In the genomic region with DNA sequence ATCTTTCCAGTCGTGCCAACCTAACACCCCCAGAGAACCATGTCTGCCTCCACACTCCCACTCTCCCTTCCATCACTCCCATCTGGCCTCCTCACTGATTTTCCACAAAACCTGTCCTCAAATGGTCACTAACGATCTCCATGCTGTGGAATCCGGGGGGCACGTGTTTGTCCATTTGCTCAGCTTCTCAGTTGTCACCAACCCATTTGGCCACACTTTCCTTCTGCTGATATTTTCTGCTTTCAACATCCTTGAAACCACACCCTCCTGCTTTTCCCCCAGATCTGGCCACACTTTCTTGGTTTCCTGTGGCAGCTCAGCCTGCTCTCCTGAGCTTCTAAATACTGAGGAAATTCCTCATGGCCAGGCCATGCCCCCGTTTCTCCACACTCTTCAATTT, we compare ENCODE assay signal across 30 cellular contexts.
DNase-seq lines count a peak whose midpoint lies in the region; ATAC-seq, FAIRE-seq and TF ChIP-seq lines count a peak whose summit lies in the region.
"Had no signal": no experiment of that assay in that cellular context is flagged by ENCODE, and none has a peak within 500 bp of the region (broad histone marks: within the 10 kb centered on the region; RNA-seq: fewer than 3 reads in every experiment).

No MANE protein-coding gene starts in this region.

- no peak overlapping the region for H2BK5ac ChIP-seq in H1 (ENCODE audit: low read depth, low read length)

- CTCF ChIA-PET in activated CD4-positive, alpha-beta T cell treated with anti-CD3 and anti-CD28 coated beads, Interleukin-2, amount 10 ng/mL, durations not matched to agents 7 days and 5 days (lab: Charles Lee): interaction anchor here (0.6 kb wide), 1 partner anchor 182 kb away, joined by 3 read pairs; no protein-coding TSS in a partner anchor
- CTCF ChIA-PET in HepG2 (lab: Yijun Ruan, JAX; ENCODE audit: low intra/inter-chr PET ratio, low total read pairs) (no interaction called here), H1 (lab: Charles Lee; ENCODE audit: partially characterized antibody) (interaction anchor here (0.9 kb wide), 1 partner anchor 13 kb away, joined by 3 read pairs; no protein-coding TSS in a partner anchor)

- no peak overlapping the region for H3K4me3 Mint-ChIP-seq in activated CD4-positive, alpha-beta T cell treated with anti-CD3 and anti-CD28 coated beads, Interleukin-2, amount 10 ng/mL, durations not matched to agents 7 days and 5 days
- H3K4me3 Mint-ChIP-seq: CD14-positive monocyte; CD4-positive, alpha-beta memory T cell; CD4-positive, CD25-positive, alpha-beta regulatory T cell; CD8-positive, alpha-beta memory T cell had no signal

- H2BK12ac ChIP-seq in H1 (ENCODE audit: low read depth, low read length): no peak overlapping the region

- no peak overlapping the region for H4K5ac ChIP-seq in H1 (ENCODE audit: insufficient read length, low read depth, low read length)

- TF ChIP-seq EP300 in HepG2 (IDR thresholded peaks at IDR 0.05; ENCODE audit: low read depth in 2 of 2, low read length in 2 of 2): no peak
- no peak for TF ChIP-seq EP300 in HepG2 (CRISPR knock-in tag; IDR thresholded peaks at IDR 0.05; ENCODE audit: borderline replicate concordance)
- TF ChIP-seq EP300 in H1 (IDR thresholded peaks at IDR 0.05; ENCODE audit: borderline replicate concordance in 1 of 2, low read depth in 2 of 2, low read length in 2 of 2): no peak

- H3K23ac ChIP-seq in H1 (ENCODE audit: insufficient read length): no peak overlapping the region

- TF ChIP-seq POLR2A in HepG2 (IDR thresholded peaks at IDR 0.05; ENCODE audit: insufficient read depth in 1 of 2, low read depth in 2 of 2, low read length in 2 of 2): no peak
- no peak for TF ChIP-seq POLR2A in right lobe of liver (IDR thresholded peaks at IDR 0.05)
- no peak for TF ChIP-seq POLR2A in H1 (IDR thresholded peaks at IDR 0.05; ENCODE audit: control extremely low read depth in 1 of 2, low read depth in 2 of 2, low read length in 2 of 2)

- peaks cover 8% of the 10 kb centered on the region for H3K4me1 Mint-ChIP-seq in activated CD4-positive, alpha-beta T cell treated with anti-CD3 and anti-CD28 coated beads, Interleukin-2, amount 10 ng/mL, durations not matched to agents 7 days and 5 days
- H3K4me1 Mint-ChIP-seq: CD14-positive monocyte; CD4-positive, alpha-beta memory T cell; CD4-positive, CD25-positive, alpha-beta regulatory T cell; CD8-positive, alpha-beta memory T cell had no signal

- H3K4ac ChIP-seq in H1 (replicated peaks; ENCODE audit: insufficient read length, low read depth, low read length): no peak overlapping the region

- peak overlapping the region; percentile 61 for H3K27ac Mint-ChIP-seq in activated CD4-positive, alpha-beta T cell treated with anti-CD3 and anti-CD28 coated beads, Interleukin-2, amount 10 ng/mL, durations not matched to agents 7 days and 5 days
- H3K27ac Mint-ChIP-seq: CD4-positive, alpha-beta memory T cell; CD4-positive, CD25-positive, alpha-beta regulatory T cell had no signal

- no peaks in the 10 kb centered on the region for H3K9me3 Mint-ChIP-seq in activated CD4-positive, alpha-beta T cell treated with anti-CD3 and anti-CD28 coated beads, Interleukin-2, amount 10 ng/mL, durations not matched to agents 7 days and 5 days

- 4% methylated on average over 5 of the region's 5 CpGs for whole genome bisulfite sequencing in HepG2 (ENCODE audit: low lambda C conversion rate)
- 36% methylated on average over 5 of the region's 5 CpGs for WGBS in right lobe of liver (ENCODE audit: insufficient coverage, low coverage, low lambda C conversion rate, missing lambda C conversion rate)
- 86% methylated on average over 5 of the region's 5 CpGs; no CpG with 5 or more reads in 1 of the 2 experiments for WGBS in H1 (ENCODE audit: extremely low coverage in 1 of 2, insufficient coverage in 1 of 2, insufficient read length in 1 of 2, insufficient replicate concordance in 2 of 2, low coverage in 1 of 2, low lambda C conversion rate in 2 of 2, missing lambda C conversion rate in 1 of 2), 2 experiments

- H3K27me3 ChIP-seq in HepG2 (ENCODE audit: control insufficient read depth in 1 of 2, insufficient read depth in 2 of 2, low read length in 2 of 2) (no peaks in the 10 kb centered on the region), right lobe of liver (no peaks in the 10 kb centered on the region), H1 (replicated peaks in 1 of 4; ENCODE audit: control insufficient read depth in 3 of 4, extremely low read depth in 1 of 4, insufficient read depth in 3 of 4, low read length in 3 of 4) (no peaks in the 10 kb centered on the region)
- H3K27me3 ChIP-seq: BE2C, BLaER1 had no signal

- H3K9me3 ChIP-seq in HepG2 (ENCODE audit: low read length) (no peaks in the 10 kb centered on the region), right lobe of liver (no peaks in the 10 kb centered on the region), H1 (ENCODE audit: insufficient read depth in 2 of 2, low read depth in 1 of 2, low read length in 1 of 2) (no peaks in the 10 kb centered on the region)
- H3K9me3 ChIP-seq: BE2C, BLaER1 had no signal

- POLR2A ChIA-PET in activated CD4-positive, alpha-beta T cell treated with anti-CD3 and anti-CD28 coated beads, Interleukin-2, amount 10 ng/mL, durations not matched to agents 7 days and 5 days (lab: Charles Lee): no interaction called here
- POLR2A ChIA-PET in HepG2 (lab: Yijun Ruan, JAX): no interaction called here
- POLR2A ChIA-PET in H1 (lab: Charles Lee; ENCODE audit: partially characterized antibody): no interaction called here

- TF ChIP-seq RAD21 in HepG2 (CRISPR knock-in tag; IDR thresholded peaks at IDR 0.05) (no peak), H1 (IDR thresholded peaks at IDR 0.05 in 1 of 2, conservative IDR thresholded peaks at IDR 0.05 in 1 of 2; ENCODE audit: low read depth in 2 of 2, low read length in 2 of 2) (no peak)

- intact Hi-C loops in HepG2 (cut with micrococcal nuclease; ENCODE audit: unreplicated experiment): no loop called here
- intact Hi-C loops in right lobe of liver (cut with DNase I): no loop called here

- no peak overlapping the region for H3K27ac ChIP-seq in HepG2 (ENCODE audit: extremely low read length, insufficient read depth, low read length)
- H3K27ac ChIP-seq in right lobe of liver: no peak overlapping the region
- H3K27ac ChIP-seq in H1 (ENCODE audit: low read depth, low read length): no peak overlapping the region
- H3K27ac ChIP-seq: BLaER1 had no signal

- H2AK5ac ChIP-seq in H1 (ENCODE audit: low read depth, low read length): 0 out of 2 replicates have a peak overlapping the region, but pooled peaks have one; percentile 39

- H2AFZ ChIP-seq in HepG2 (ENCODE audit: low read length) (no peak overlapping the region), H1 (ENCODE audit: low read length) (no peak overlapping the region)

- DNase-seq in activated CD4-positive, alpha-beta T cell treated with anti-CD3 and anti-CD28 coated beads, Interleukin-2, amount 10 ng/mL, durations not matched to agents 7 days and 5 days: no peak
- no peak for DNase-seq in activated CD4-positive, alpha-beta T cell treated with anti-CD3 and anti-CD28 coated beads, Interleukin-2, amount 50 U/mL, for 48 hours
- DNase-seq in HepG2 (ENCODE audit: low spot score) (no peak), right lobe of liver (no peak), UCSD-AML1 (lab: John Stamatoyannopoulos, UW; ENCODE audit: unreplicated experiment) (peak; percentile 37), H1 (ENCODE audit: low read depth in 1 of 2, low spot score in 2 of 2) (no peak)
- DNase-seq: 8988T; ACHN; BE2C; C1 segment of cervical spinal cord; CD4-positive, alpha-beta memory T cell; CD4-positive, CD25-positive, alpha-beta regulatory T cell; CD8-positive, alpha-beta memory T cell; COR-L47; DMS 273 treated with DMSO at 0.1 percent for 48 hours; DMS153; DMS53; DMS79; DND-41; EL; GDM1 had no signal

- no peak overlapping the region for H2BK120ac ChIP-seq in H1 (replicated peaks; ENCODE audit: low read depth, low read length)

- no peak for ATAC-seq in HepG2
- ATAC-seq in right lobe of liver: no peak
- ATAC-seq in GM18511 (IDR thresholded peaks at IDR 0.05; ENCODE audit: unreplicated experiment): no peak
- no peak for ATAC-seq in GM19467 (IDR thresholded peaks at IDR 0.05; ENCODE audit: unreplicated experiment)
- ATAC-seq: GM12878 had no signal

- H3K18ac ChIP-seq in H1 (ENCODE audit: extremely low read depth, low read length): no peak overlapping the region

- TF ChIP-seq CTCF in HepG2 (CRISPR knock-in tag; IDR thresholded peaks at IDR 0.05) (no peak), right lobe of liver (IDR thresholded peaks at IDR 0.05) (no peak), H1 (IDR thresholded peaks at IDR 0.05; ENCODE audit: control extremely low read depth in 1 of 3, insufficient read depth in 1 of 3, low read depth in 1 of 3, low read length in 3 of 3) (no peak)

- no peaks in the 10 kb centered on the region for H3K4me1 ChIP-seq in HepG2 (ENCODE audit: insufficient read depth, low read length)
- no peaks in the 10 kb centered on the region for H3K4me1 ChIP-seq in right lobe of liver
- peaks cover 1 to 9% (median 5%) of the 10 kb centered on the region in 4 experiments; a peak in 4 of 7 replicates for H3K4me1 ChIP-seq in H1 (replicated peaks in 1 of 4; ENCODE audit: control insufficient read depth in 3 of 4, insufficient read depth in 4 of 4, low read length in 3 of 4)
- H3K4me1 ChIP-seq: BE2C, BLaER1 had no signal

- no peak overlapping the region for H2BK15ac ChIP-seq in H1 (ENCODE audit: low read length)

- no peaks in the 10 kb centered on the region for H3K23me2 ChIP-seq in H1 (ENCODE audit: low read depth, low read length)

- no peak overlapping the region for H4K8ac ChIP-seq in H1 (ENCODE audit: extremely low read depth, insufficient read depth, low read length)

- H3K4me2 ChIP-seq in HepG2 (ENCODE audit: low read depth, low read length) (no peak overlapping the region), H1 (ENCODE audit: insufficient read depth in 1 of 2, low read depth in 2 of 2, low read length in 2 of 2) (no peak overlapping the region)
- H3K4me2 ChIP-seq: BLaER1 had no signal

- no peaks in the 10 kb centered on the region for H3K36me3 Mint-ChIP-seq in activated CD4-positive, alpha-beta T cell treated with anti-CD3 and anti-CD28 coated beads, Interleukin-2, amount 10 ng/mL, durations not matched to agents 7 days and 5 days (ENCODE audit: low read depth)
- H3K36me3 Mint-ChIP-seq: CD14-positive monocyte; CD4-positive, alpha-beta memory T cell; CD4-positive, CD25-positive, alpha-beta regulatory T cell; CD8-positive, alpha-beta memory T cell had no signal

- in situ Hi-C loops in HepG2 (cut with HindIII; ENCODE audit: extremely low pct_ligation_motif_present, low pct_unique_long_range_greater_than_20kb): no loop called here

- H3K9ac ChIP-seq in HepG2 (ENCODE audit: insufficient read depth, low read depth, low read length) (no peak overlapping the region), H1 (replicated peaks in 1 of 4; ENCODE audit: extremely low read depth in 1 of 4, low read depth in 3 of 4, low read length in 3 of 4) (no peak overlapping the region)
- H3K9ac ChIP-seq: BLaER1 had no signal

- no peak for FAIRE-seq in HepG2 (lab: Jason Lieb, UNC)
- FAIRE-seq in H1 (lab: Jason Lieb, UNC): no peak
- FAIRE-seq: A204.1, GM12878, GM12892, GM18507, GM19239 had no signal

- H3K36me3 ChIP-seq in HepG2 (replicated peaks in 1 of 2; ENCODE audit: control insufficient read depth in 1 of 2, insufficient read depth in 2 of 2, low read length in 2 of 2) (no peaks in the 10 kb centered on the region), right lobe of liver (no peaks in the 10 kb centered on the region), H1 (ENCODE audit: control insufficient read depth in 2 of 4, insufficient read depth in 4 of 4, low read length in 3 of 4) (no peaks in the 10 kb centered on the region)
- H3K36me3 ChIP-seq: BE2C, BLaER1 had no signal

- H4K20me1 ChIP-seq in HepG2 (ENCODE audit: insufficient read depth, low read length) (no peaks in the 10 kb centered on the region), H1 (replicated peaks in 1 of 2; ENCODE audit: control insufficient read depth in 1 of 2, insufficient read depth in 2 of 2, low read length in 2 of 2) (no peaks in the 10 kb centered on the region)
- H4K20me1 ChIP-seq: BLaER1 had no signal

- no peak overlapping the region for H2BK20ac ChIP-seq in H1 (ENCODE audit: low read length)

- no peak overlapping the region for H3K14ac ChIP-seq in H1 (ENCODE audit: insufficient read length)

- H3K79me1 ChIP-seq in H1 (ENCODE audit: low read depth, low read length): no peaks in the 10 kb centered on the region

- H4K91ac ChIP-seq in H1 (replicated peaks; ENCODE audit: insufficient read length, low read length): no peak overlapping the region

- no peak overlapping the region for H3K4me3 ChIP-seq in HepG2 (replicated peaks in 1 of 3; ENCODE audit: insufficient read depth in 1 of 3, low read depth in 2 of 3, low read length in 3 of 3)
- H3K4me3 ChIP-seq in right lobe of liver: no peak overlapping the region
- H3K4me3 ChIP-seq in H1 (ENCODE audit: extremely low read depth in 1 of 4, insufficient read depth in 2 of 4, low read depth in 3 of 4, low read length in 4 of 4): no peak overlapping the region
- H3K4me3 ChIP-seq: BLaER1, GM12878 had no signal

- H3K56ac ChIP-seq in H1 (replicated peaks; ENCODE audit: insufficient read length, low read depth, low read length): no peak overlapping the region

- no peaks in the 10 kb centered on the region for H3K27me3 Mint-ChIP-seq in activated CD4-positive, alpha-beta T cell treated with anti-CD3 and anti-CD28 coated beads, Interleukin-2, amount 10 ng/mL, durations not matched to agents 7 days and 5 days
- H3K27me3 Mint-ChIP-seq: CD4-positive, alpha-beta memory T cell; CD4-positive, CD25-positive, alpha-beta regulatory T cell had no signal

- no TSS peak for BruUV-seq in HepG2 (replicated peaks; lab: Mats Ljungman, UMichigan)

- H3K79me2 ChIP-seq in HepG2 (ENCODE audit: insufficient read depth, low read length): no peaks in the 10 kb centered on the region
- peaks cover 0 to 5% of the 10 kb centered on the region in 2 experiments; a peak in 1 of 4 replicates for H3K79me2 ChIP-seq in H1 (ENCODE audit: control insufficient read depth in 1 of 2, insufficient read depth in 2 of 2, low read length in 2 of 2)
